ENCODE assay signal across 1 cellular context in the genomic region with DNA sequence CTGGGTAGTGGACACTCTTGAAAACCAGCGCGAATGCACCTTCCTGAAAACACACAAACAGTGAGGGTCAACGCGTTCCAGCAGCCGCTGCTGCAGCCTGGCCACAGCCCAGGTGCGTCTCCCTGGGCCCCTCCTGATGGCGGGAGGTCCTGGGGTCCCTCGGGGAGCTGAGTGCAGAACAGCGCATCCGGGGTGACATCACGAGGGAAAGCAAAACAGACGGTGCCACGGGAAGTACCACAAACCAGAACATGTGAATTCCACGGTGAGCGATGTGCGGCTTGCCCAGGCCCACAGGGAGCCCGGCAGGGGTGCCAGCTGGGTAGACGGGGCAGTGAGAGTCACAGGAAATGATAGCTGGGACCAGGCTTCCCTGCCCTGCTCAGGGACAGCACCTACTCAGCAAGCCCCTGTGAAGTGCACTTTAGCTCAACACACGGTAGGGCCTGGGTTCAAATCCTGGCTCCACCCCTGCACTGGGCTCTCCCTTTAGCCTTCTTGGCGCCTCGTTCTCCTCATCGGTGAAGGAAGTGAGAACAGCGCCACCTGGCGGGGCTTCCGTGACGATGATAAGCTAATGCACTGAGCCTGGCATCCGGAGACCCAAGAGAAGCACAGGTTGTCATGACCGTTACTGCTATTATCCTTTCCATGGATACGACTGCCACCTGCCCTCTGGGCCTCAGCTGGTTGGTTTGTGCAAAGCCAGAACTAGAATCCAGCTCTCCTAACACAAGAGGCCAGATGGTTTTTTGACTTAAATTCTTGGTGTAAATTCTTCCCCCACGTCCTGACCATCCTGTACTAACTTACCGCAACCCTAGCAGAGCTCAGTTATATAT.
TF ChIP-seq lines count a peak whose summit lies in the region.

No MANE protein-coding gene starts in this region.

TF ChIP-seq in GM23338, 12 proteins besides CTCF, POLR2A, EP300 and RAD21 (continued from another document):
- TF ChIP-seq REST (IDR thresholded peaks at IDR 0.05; ENCODE audit: unreplicated experiment), result no peak
- TF ChIP-seq ETS1 (IDR thresholded peaks at IDR 0.05), result no peak
- TF ChIP-seq JUNB (IDR thresholded peaks at IDR 0.05; ENCODE audit: unreplicated experiment), result no peak
- no peak; the same call in 1 of the 2 replicates for TF ChIP-seq POLR2AphosphoS5 (IDR thresholded peaks at IDR 0.05; ENCODE audit: low read depth)
- no peak for TF ChIP-seq EZH2phosphoT487 (IDR thresholded peaks at IDR 0.05; ENCODE audit: unreplicated experiment)
- no peak for TF ChIP-seq ZNF331 (CRISPR knock-in tag; IDR thresholded peaks at IDR 0.05; ENCODE audit: low read depth)
